Comparison of ENCODE assay signal across 27 cellular contexts in genomic region chr12:5503774-5504173, GRCh38.
A peak's percentile ranks its signal among the peaks of the same experiment; 100 is the strongest.
DNase-seq lines count a peak whose midpoint lies in the region; ATAC-seq and TF ChIP-seq lines count a peak whose summit lies in the region.
"Had no signal": no experiment of that assay in that cellular context is flagged by ENCODE, and none has a peak within 500 bp of the region (broad histone marks: within the 10 kb centered on the region; RNA-seq: fewer than 3 reads in every experiment).

No MANE protein-coding gene starts in this region.

- H3K23me2 ChIP-seq in H9 (ENCODE audit: insufficient read length, low read depth, low read length, poor library complexity, severe bottlenecking) = no peaks in the 10 kb centered on the region

- no peak overlapping the region for H2BK120ac ChIP-seq in H9 (ENCODE audit: low read depth, low read length, poor library complexity, severe bottlenecking)

- H3K4me3 Mint-ChIP-seq in H9 (no peak overlapping the region), immature natural killer cell (no peak overlapping the region)
- H3K4me3 Mint-ChIP-seq in activated CD4-positive, alpha-beta T cell treated with anti-CD3 and anti-CD28 coated beads for 36 hours = no peak overlapping the region
- H3K4me3 Mint-ChIP-seq: naive thymus-derived CD4-positive, alpha-beta T cell; T-cell had no signal

- H3K9me3 Mint-ChIP-seq in H9 (no peaks in the 10 kb centered on the region), immature natural killer cell (no peaks in the 10 kb centered on the region)
- H3K9me3 Mint-ChIP-seq in activated CD4-positive, alpha-beta T cell treated with anti-CD3 and anti-CD28 coated beads for 36 hours (ENCODE audit: low read depth) = no peaks in the 10 kb centered on the region
- H3K9me3 Mint-ChIP-seq: T-cell had no signal

- intact Hi-C loops in prostate gland (cut with DNase I) = no loop called here
- intact Hi-C loops in activated CD4-positive, alpha-beta T cell treated with anti-CD3 and anti-CD28 coated beads for 36 hours (cut with DNase I, micrococcal nuclease) = loop anchor here in 1 of 2 experiments (10.0 kb wide), 1 partner anchor 299 kb away; no protein-coding TSS in a partner anchor

- H3K27me3 Mint-ChIP-seq in H9 (ENCODE audit: low read depth) = peaks cover 14% of the 10 kb centered on the region
- peaks cover 6% of the 10 kb centered on the region for H3K27me3 Mint-ChIP-seq in activated CD4-positive, alpha-beta T cell treated with anti-CD3 and anti-CD28 coated beads for 36 hours
- peaks cover 3 to 9% (median 4%) of the 10 kb centered on the region in 3 donors for H3K27me3 Mint-ChIP-seq in immature natural killer cell (ENCODE audit: low read depth in 3 of 3)

- no peaks in the 10 kb centered on the region for H3K79me2 ChIP-seq in H9 (ENCODE audit: insufficient read depth, low read length)

- H3T11ph ChIP-seq in H9 (ENCODE audit: low read length) = no peak overlapping the region

- H3K4ac ChIP-seq in H9 (ENCODE audit: low read depth, low read length) = no peak overlapping the region

- H2BK20ac ChIP-seq in H9 (ENCODE audit: low read depth, low read length, poor library complexity, severe bottlenecking) = no peak overlapping the region

- no peak overlapping the region for H2BK15ac ChIP-seq in H9 (ENCODE audit: low read depth, low read length)

- H3K36me3 ChIP-seq in Peyer's patch (no peaks in the 10 kb centered on the region), prostate gland (no peaks in the 10 kb centered on the region)
- H3K36me3 ChIP-seq: BLaER1, cardiac muscle cell, thoracic aorta had no signal

- no peaks in the 10 kb centered on the region for H3K9me3 ChIP-seq in H9 (ENCODE audit: control insufficient read depth, low read depth, low read length)
- H3K9me3 ChIP-seq in Peyer's patch = no peaks in the 10 kb centered on the region
- no peaks in the 10 kb centered on the region for H3K9me3 ChIP-seq in prostate gland
- H3K9me3 ChIP-seq: BLaER1, thoracic aorta had no signal

- CTCF ChIA-PET in activated CD4-positive, alpha-beta T cell treated with anti-CD3 and anti-CD28 coated beads for 36 hours (lab: Charles Lee) = no interaction called here

- no peak overlapping the region for H3K27ac ChIP-seq in H9 (ENCODE audit: insufficient read length, low read depth, low read length)
- peak overlapping the region in 3 of 4 donors; percentile 41 to 69 (median 53) for H3K27ac ChIP-seq in Peyer's patch
- no peak overlapping the region for H3K27ac ChIP-seq in foreskin keratinocyte
- H3K27ac ChIP-seq in prostate gland = no peak overlapping the region
- H3K27ac ChIP-seq: BLaER1, cardiac muscle cell, thoracic aorta had no signal

- H3K4me1 Mint-ChIP-seq in H9 (peaks cover 5 to 14% of the 10 kb centered on the region in 2 experiments), immature natural killer cell (no peaks in the 10 kb centered on the region)
- no peaks in the 10 kb centered on the region for H3K4me1 Mint-ChIP-seq in activated CD4-positive, alpha-beta T cell treated with anti-CD3 and anti-CD28 coated beads for 36 hours
- H3K4me1 Mint-ChIP-seq: naive thymus-derived CD4-positive, alpha-beta T cell; T-cell had no signal

- no peak overlapping the region for H2AK5ac ChIP-seq in H9 (ENCODE audit: insufficient read length, low read length)

- no peak overlapping the region for H3K23ac ChIP-seq in H9 (ENCODE audit: insufficient read length, low read depth, low read length)

- WGBS in H9 (ENCODE audit: extremely low coverage, insufficient read length, low lambda C conversion rate) = no CpG with 5 or more reads among the region's 6 CpGs
- 35% methylated on average over 6 of the region's 6 CpGs for WGBS in prostate gland

- H2AFZ ChIP-seq in H9 (ENCODE audit: low read length) = no peak overlapping the region

- DNase-seq in H9 = peak; percentile 31
- DNase-seq in Peyer's patch = peak in 2 of 3 donors; percentile 80 to 81
- peak; percentile 18 to 56 for DNase-seq in foreskin keratinocyte
- DNase-seq in prostate gland (ENCODE audit: low spot score) = peak; percentile 71
- DNase-seq in activated CD4-positive, alpha-beta T cell treated with anti-CD3 and anti-CD28 coated beads for 36 hours = no peak
- no peak for DNase-seq in immature natural killer cell
- no peak for DNase-seq in NCI-H2171 (lab: John Stamatoyannopoulos, UW)
- DNase-seq: activated CD4-positive, alpha-beta T cell treated with anti-CD3 and anti-CD28 coated beads for 48 hours; activated naive CD4-positive, alpha-beta T cell treated with anti-CD3 and anti-CD28 coated beads, Interleukin-2, amount 50 U/mL, for 16 hours; COR-L47; dermis blood vessel endothelial cell; DND-41; H7; left cardiac atrium; mesendoderm; naive thymus-derived CD4-positive, alpha-beta T cell; NCI-H2029 treated with DMSO at 0.1 percent for 48 hours; PC-3; retina; SIG-M5; stimulated activated CD4-positive, alpha-beta T cell treated with anti-CD3 and anti-CD28 coated beads, Interleukin-4, amount 100 ng/mL, for 1 hour; stimulated activated naive CD4-positive, alpha-beta T cell; T-cell had no signal

- H2BK5ac ChIP-seq in H9 (ENCODE audit: insufficient read length, low read length) = no peak overlapping the region

- POLR2A ChIA-PET in activated CD4-positive, alpha-beta T cell treated with anti-CD3 and anti-CD28 coated beads for 36 hours (lab: Charles Lee) = no interaction called here

- TF ChIP-seq POLR2A in Peyer's patch (IDR thresholded peaks at IDR 0.05) = no peak
- no peak for TF ChIP-seq POLR2A in prostate gland (IDR thresholded peaks at IDR 0.05)

- TF ChIP-seq CTCF in H9 (conservative IDR thresholded peaks at IDR 0.05) = no peak
- no peak for TF ChIP-seq CTCF in Peyer's patch (IDR thresholded peaks at IDR 0.05)
- TF ChIP-seq CTCF in foreskin keratinocyte (conservative IDR thresholded peaks at IDR 0.05) = no peak
- TF ChIP-seq CTCF in prostate gland (IDR thresholded peaks at IDR 0.05) = no peak

- no peak overlapping the region for H3K4me2 ChIP-seq in H9 (ENCODE audit: insufficient read depth, insufficient read length, low read length)
- H3K4me2 ChIP-seq: BLaER1 had no signal

- H3K18ac ChIP-seq in H9 (ENCODE audit: insufficient read length, low read depth, low read length) = no peak overlapping the region

- no peaks in the 10 kb centered on the region for H4K20me1 ChIP-seq in H9 (ENCODE audit: control insufficient read depth, insufficient read depth, insufficient read length)
- H4K20me1 ChIP-seq: BLaER1 had no signal

- no peak overlapping the region for H3K27ac Mint-ChIP-seq in H9
- H3K27ac Mint-ChIP-seq in activated CD4-positive, alpha-beta T cell treated with anti-CD3 and anti-CD28 coated beads for 36 hours = no peak overlapping the region
- H3K27ac Mint-ChIP-seq in immature natural killer cell = no peak overlapping the region
- H3K27ac Mint-ChIP-seq: naive thymus-derived CD4-positive, alpha-beta T cell; T-cell had no signal

- H3K27me3 ChIP-seq in H9 (ENCODE audit: insufficient read depth, low read length) (no peaks in the 10 kb centered on the region; the same call in 1 of the 2 replicates), Peyer's patch (no peaks in the 10 kb centered on the region), foreskin keratinocyte (no peaks in the 10 kb centered on the region), prostate gland (replicated peaks; ENCODE audit: insufficient read depth) (no peaks in the 10 kb centered on the region)
- H3K27me3 ChIP-seq: BLaER1, cardiac muscle cell had no signal

- H3K79me1 ChIP-seq in H9 (ENCODE audit: insufficient read depth, low read depth, low read length, poor library complexity, severe bottlenecking) = no peaks in the 10 kb centered on the region

- no peak overlapping the region for H2BK12ac ChIP-seq in H9 (ENCODE audit: insufficient read length, low read depth, low read length)

- H4K8ac ChIP-seq in H9 (replicated peaks; ENCODE audit: insufficient read length, low read depth, low read length) = no peak overlapping the region

- peak; percentile 85 for ATAC-seq in foreskin keratinocyte
- no peak for ATAC-seq in HG02610 (IDR thresholded peaks at IDR 0.05; ENCODE audit: unreplicated experiment)
- ATAC-seq in activated CD4-positive, alpha-beta T cell treated with anti-CD3 and anti-CD28 coated beads for 36 hours = no peak
- ATAC-seq: left cardiac atrium; naive thymus-derived CD4-positive, alpha-beta T cell; PC-3; T-cell had no signal

- no peak overlapping the region for H4K5ac ChIP-seq in H9 (ENCODE audit: insufficient read length, low read depth, low read length)

- H3K4me3 ChIP-seq in Peyer's patch (no peak overlapping the region), prostate gland (no peak overlapping the region)
- H3K4me3 ChIP-seq: BLaER1, cardiac muscle cell, thoracic aorta had no signal

- no peaks in the 10 kb centered on the region for H3K4me1 ChIP-seq in H9 (ENCODE audit: insufficient read depth, low read length)
- H3K4me1 ChIP-seq in Peyer's patch = peaks cover 0 to 32% (median 1%) of the 10 kb centered on the region in 4 donors
- peaks cover 9% of the 10 kb centered on the region for H3K4me1 ChIP-seq in foreskin keratinocyte
- no peaks in the 10 kb centered on the region for H3K4me1 ChIP-seq in prostate gland (replicated peaks)

- H3K14ac ChIP-seq in H9 (ENCODE audit: insufficient read depth, low read length) = no peak overlapping the region

- no peaks in the 10 kb centered on the region for H3K36me3 Mint-ChIP-seq in H9 (ENCODE audit: insufficient read depth in 1 of 3, low read depth in 3 of 3)
- no peaks in the 10 kb centered on the region for H3K36me3 Mint-ChIP-seq in activated CD4-positive, alpha-beta T cell treated with anti-CD3 and anti-CD28 coated beads for 36 hours (ENCODE audit: low read depth)
- no peaks in the 10 kb centered on the region for H3K36me3 Mint-ChIP-seq in immature natural killer cell
- H3K36me3 Mint-ChIP-seq: naive thymus-derived CD4-positive, alpha-beta T cell; T-cell had no signal

- no peak overlapping the region for H3K9ac ChIP-seq in H9 (ENCODE audit: extremely low read depth, insufficient read length, low read length)
- H3K9ac ChIP-seq: BLaER1 had no signal

- H3K56ac ChIP-seq in H9 (ENCODE audit: insufficient read length, low read depth, low read length) = no peak overlapping the region

- no peak overlapping the region for H4K91ac ChIP-seq in H9 (ENCODE audit: insufficient read length, low read depth, low read length)

Comparison
In these comparisons a context has a peak if more than half of its experiments do, and no peak if none do; other contexts are left out.
1. DNase-seq: peak in H9 (single experiment), Peyer's patch (2 of 3), foreskin keratinocyte (2 of 2) and prostate gland (single experiment); none in activated CD4-positive, alpha-beta T cell treated with anti-CD3 and anti-CD28 coated beads for 36 hours (single experiment), immature natural killer cell (0 of 3) and NCI-H2171 (single experiment).
2. H3K27ac ChIP-seq: peak in Peyer's patch (3 of 4); none in H9 (single experiment), foreskin keratinocyte (single experiment) and prostate gland (0 of 2).